In genomic region chr13:114131581-114132418, GRCh38 we compare ENCODE assay signal across 1 cellular context.
TF ChIP-seq lines count a peak whose summit lies in the region.

No MANE protein-coding gene starts in this region.

TF ChIP-seq in K562, 482 proteins besides CTCF, POLR2A, EP300 and RAD21 (continued from another document and continues in another):
- no peak for TF ChIP-seq THAP7 (CRISPR knock-in tag; IDR thresholded peaks at IDR 0.05)
- TF ChIP-seq ZNF124 (CRISPR knock-in tag; IDR thresholded peaks at IDR 0.05): no peak
- 0 out of 2 replicates have a peak, but pooled peaks have one; percentile 24 for TF ChIP-seq ETV5 (CRISPR knock-in tag; IDR thresholded peaks at IDR 0.05; ENCODE audit: low read depth)
- no peak for TF ChIP-seq ZNF282 (CRISPR knock-in tag; IDR thresholded peaks at IDR 0.05)
- no peak for TF ChIP-seq ZZZ3 (IDR thresholded peaks at IDR 0.05)
- no peak for TF ChIP-seq GMEB1 (CRISPR knock-in tag; IDR thresholded peaks at IDR 0.05)
- no peak for TF ChIP-seq POLR2AphosphoS5 (IDR thresholded peaks at IDR 0.05; ENCODE audit: control insufficient read depth, insufficient read depth, low read depth, low read length)
- TF ChIP-seq SMAD3 (CRISPR knock-in tag; conservative IDR thresholded peaks at IDR 0.05): no peak
- no peak for TF ChIP-seq E4F1 (CRISPR knock-in tag; IDR thresholded peaks at IDR 0.05; ENCODE audit: borderline replicate concordance)
- no peak for TF ChIP-seq ZBTB17 (CRISPR knock-in tag; IDR thresholded peaks at IDR 0.05)
- TF ChIP-seq GTF2E2 (tag; IDR thresholded peaks at IDR 0.05): no peak
- TF ChIP-seq ZNF639 (CRISPR knock-in tag; conservative IDR thresholded peaks at IDR 0.05 in 1 of 2, IDR thresholded peaks at IDR 0.05 in 1 of 2): no peak
- TF ChIP-seq RREB1 (CRISPR knock-in tag; IDR thresholded peaks at IDR 0.05): no peak
- no peak for TF ChIP-seq ZNF699 (CRISPR knock-in tag; IDR thresholded peaks at IDR 0.05; ENCODE audit: insufficient replicate concordance)
- no peak for TF ChIP-seq THAP12 (CRISPR knock-in tag; IDR thresholded peaks at IDR 0.05)
- TF ChIP-seq ZNF589 (CRISPR knock-in tag; IDR thresholded peaks at IDR 0.05; ENCODE audit: low read depth): no peak
- TF ChIP-seq BHLHE40 (IDR thresholded peaks at IDR 0.05; ENCODE audit: low read length): no peak
- no peak for TF ChIP-seq DEAF1 (CRISPR knock-in tag; IDR thresholded peaks at IDR 0.05)
- TF ChIP-seq SMARCB1 (IDR thresholded peaks at IDR 0.05; ENCODE audit: insufficient read length, low read depth): no peak
- no peak for TF ChIP-seq HNRNPUL1 (IDR thresholded peaks at IDR 0.05; ENCODE audit: low read length)
- TF ChIP-seq HDAC2 (IDR thresholded peaks at IDR 0.05): 0 out of 2 replicates have a peak, but pooled peaks have one; percentile 38
- peak; percentile 14; the same call in 1 of the 2 replicates for TF ChIP-seq GABPB1 (CRISPR knock-in tag; IDR thresholded peaks at IDR 0.05)
- peak; percentile 27; the same call in 1 of the 2 replicates for TF ChIP-seq SMARCE1 (IDR thresholded peaks at IDR 0.05)
- no peak for TF ChIP-seq CREB3L1 (IDR thresholded peaks at IDR 0.05; ENCODE audit: borderline replicate concordance, low read depth)
- TF ChIP-seq NFE2L1 (tag; IDR thresholded peaks at IDR 0.05; ENCODE audit: borderline replicate concordance, low read depth): no peak
- TF ChIP-seq HMG20B (CRISPR knock-in tag; IDR thresholded peaks at IDR 0.05): no peak
- TF ChIP-seq CTBP1 (IDR thresholded peaks at IDR 0.05; ENCODE audit: borderline replicate concordance): no peak
- no peak for TF ChIP-seq PCBP2 (IDR thresholded peaks at IDR 0.05; ENCODE audit: low read depth, low read length, poor library complexity, severe bottlenecking)
- no peak for TF ChIP-seq KAT2B (IDR thresholded peaks at IDR 0.05; ENCODE audit: low read depth, low read length)
- TF ChIP-seq ZNF644 (tag; IDR thresholded peaks at IDR 0.05; ENCODE audit: low read depth): no peak
- TF ChIP-seq ARID2 (IDR thresholded peaks at IDR 0.05): no peak
- TF ChIP-seq NFYB (IDR thresholded peaks at IDR 0.05; ENCODE audit: extremely low read depth, insufficient read length): no peak
- TF ChIP-seq ZNF354B (CRISPR knock-in tag; IDR thresholded peaks at IDR 0.05): no peak
- TF ChIP-seq SRSF7 (optimal IDR thresholded peaks at IDR 0.05; ENCODE audit: low read depth, low read length): no peak
- no peak for TF ChIP-seq SNIP1 (IDR thresholded peaks at IDR 0.05; ENCODE audit: low read depth)
- TF ChIP-seq JUND (IDR thresholded peaks at IDR 0.05; ENCODE audit: borderline replicate concordance, low read depth, low read length): no peak
- TF ChIP-seq JUND (tag; IDR thresholded peaks at IDR 0.05; ENCODE audit: borderline replicate concordance, low read depth, low read length): no peak
- TF ChIP-seq HDAC8 (tag; IDR thresholded peaks at IDR 0.05): no peak
- no peak for TF ChIP-seq NR2C2 (CRISPR knock-in tag; IDR thresholded peaks at IDR 0.05)
- no peak for TF ChIP-seq NR2C2 (tag; IDR thresholded peaks at IDR 0.05)
- no peak for TF ChIP-seq NCOA6 (IDR thresholded peaks at IDR 0.05)
- TF ChIP-seq RBM14 (IDR thresholded peaks at IDR 0.05; ENCODE audit: borderline replicate concordance, insufficient read depth, low read depth, low read length): no peak
- no peak for TF ChIP-seq CGGBP1 (CRISPR knock-in tag; IDR thresholded peaks at IDR 0.05)
- TF ChIP-seq ATF7 (IDR thresholded peaks at IDR 0.05): 0 out of 2 replicates have a peak, but pooled peaks have one; percentile 5
- no peak for TF ChIP-seq ZNF512 (tag; IDR thresholded peaks at IDR 0.05)
- no peak for TF ChIP-seq HLTF (IDR thresholded peaks at IDR 0.05)
- TF ChIP-seq ATF1 (CRISPR knock-in tag; IDR thresholded peaks at IDR 0.05): no peak
- TF ChIP-seq ATF1 (tag; IDR thresholded peaks at IDR 0.05): no peak
